8 cellular contexts compared by ENCODE assay signal in the genomic region with DNA sequence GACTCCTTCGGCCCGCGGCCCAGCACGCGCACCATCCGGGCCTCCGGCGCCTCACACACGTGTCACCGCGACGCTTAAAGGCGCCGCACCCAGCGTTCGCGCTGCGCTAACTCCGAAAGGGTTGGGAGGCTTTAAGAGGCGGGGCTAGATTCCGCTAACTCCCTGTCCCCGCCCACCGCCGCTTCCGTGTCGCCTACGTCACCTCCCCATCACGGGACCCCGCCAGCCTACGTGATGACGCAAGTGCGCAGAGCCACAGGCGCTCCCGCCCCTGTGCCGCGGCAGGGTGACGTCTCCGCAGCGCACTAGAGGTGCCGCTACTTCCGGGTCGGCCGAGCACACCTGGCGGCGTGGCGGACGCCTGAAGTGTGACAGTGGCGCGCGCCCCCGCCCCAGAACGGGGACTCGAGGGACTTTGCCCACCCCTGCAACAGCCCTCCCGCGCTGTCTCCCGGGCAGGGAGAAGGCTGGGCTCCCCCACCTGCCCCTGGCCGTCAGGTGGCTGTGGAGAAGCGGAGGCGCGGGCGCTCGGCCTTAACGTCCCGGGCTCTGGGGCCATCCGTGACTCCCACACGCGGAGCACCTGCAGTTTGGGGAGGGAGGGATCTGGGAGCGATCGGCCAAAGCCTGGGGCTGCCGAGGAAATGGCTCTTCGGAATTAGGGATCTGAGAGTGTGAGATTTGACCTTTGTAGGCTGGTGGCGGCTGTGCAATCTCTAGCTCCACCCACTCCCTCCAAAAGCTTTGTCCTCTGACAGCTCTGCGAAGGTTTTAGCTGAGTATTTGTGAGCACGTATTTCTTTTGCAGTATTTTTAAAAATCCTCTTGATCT. TPM values are rescaled to one million over a fixed set of nuclear protein-coding genes. Genes with fewer than 3 reads are reported as not detected.
DNase-seq lines count a peak whose midpoint lies in the region; ATAC-seq and TF ChIP-seq lines count a peak whose summit lies in the region.

A gene (minus strand): TSS at position 35 of the 832 bp plus-strand sequence. CDS start 4,451 bp downstream, outside the sequence.

- H3K27me3 Mint-ChIP-seq in HFFc6 (ENCODE audit: insufficient read depth), result peaks cover 2% of the 10 kb centered on the region
- peaks cover 8% of the 10 kb centered on the region for H3K27me3 Mint-ChIP-seq in activated naive CD4-positive, alpha-beta T cell treated with anti-CD3 and anti-CD28 coated beads, Interleukin-2, amount 10 ng/mL, durations not matched to agents 7 days and 5 days

- peak; percentile 94 for TF ChIP-seq EP300 in gastroesophageal sphincter (IDR thresholded peaks at IDR 0.05)

- peak within 1 kb of the TSS; percentile 96 for H3K9ac ChIP-seq in SK-N-MC (ENCODE audit: insufficient read length)

- H3K4me1 ChIP-seq in gastroesophageal sphincter, result peaks cover 0 to 41% (median 14%) of the 10 kb centered on the region in 3 donors

- H3K4me3 Mint-ChIP-seq in HFFc6, result peak within 1 kb of the TSS; percentile 97
- peak within 1 kb of the TSS; percentile 98 for H3K4me3 Mint-ChIP-seq in activated naive CD4-positive, alpha-beta T cell treated with anti-CD3 and anti-CD28 coated beads, Interleukin-2, amount 10 ng/mL, durations not matched to agents 7 days and 5 days

- TF ChIP-seq CTCF in HFFc6 (IDR thresholded peaks at IDR 0.05), result 0 out of 2 replicates have a peak, but pooled peaks have one; percentile 17
- no peak for TF ChIP-seq CTCF in NB4 (IDR thresholded peaks at IDR 0.05; ENCODE audit: low read depth, low read length)
- peak in 3 of 4 experiments; percentile 27 to 37 (median 35) for TF ChIP-seq CTCF in gastroesophageal sphincter (IDR thresholded peaks at IDR 0.05)

- peak; percentile 80 for DNase-seq in GM04503 (ENCODE audit: low read depth)
- DNase-seq in HFFc6, result peak; percentile 97
- peak; percentile 99 for DNase-seq in NB4 (ENCODE audit: low read depth)
- DNase-seq in SK-N-MC (ENCODE audit: low read depth, low spot score), result peak; percentile 94
- DNase-seq in activated naive CD4-positive, alpha-beta T cell treated with anti-CD3 and anti-CD28 coated beads, Interleukin-2, amount 10 ng/mL, durations not matched to agents 7 days and 5 days, result peak; percentile 100
- DNase-seq in non-pigmented ciliary epithelial cell (ENCODE audit: low read depth), result peak; percentile 91
- peak; percentile 100 for DNase-seq in superior temporal gyrus (ENCODE audit: extremely low spot score)

- H3K9me3 ChIP-seq in SK-N-MC (ENCODE audit: low read depth, low read length), result no peaks in the 10 kb centered on the region
- no peaks in the 10 kb centered on the region for H3K9me3 ChIP-seq in gastroesophageal sphincter

- CTCF ChIA-PET in activated naive CD4-positive, alpha-beta T cell treated with anti-CD3 and anti-CD28 coated beads, Interleukin-2, amount 10 ng/mL, durations not matched to agents 7 days and 5 days (lab: Charles Lee), result interaction anchor here (0.7 kb wide), 1 partner anchor 22 kb away, joined by 3 read pairs; no protein-coding TSS in a partner anchor

- no peaks in the 10 kb centered on the region for H3K9me3 Mint-ChIP-seq in HFFc6
- no peaks in the 10 kb centered on the region for H3K9me3 Mint-ChIP-seq in activated naive CD4-positive, alpha-beta T cell treated with anti-CD3 and anti-CD28 coated beads, Interleukin-2, amount 10 ng/mL, durations not matched to agents 7 days and 5 days

- peaks cover 18% of the 10 kb centered on the region for H3K36me3 Mint-ChIP-seq in HFFc6 (ENCODE audit: low read depth)
- H3K36me3 Mint-ChIP-seq in activated naive CD4-positive, alpha-beta T cell treated with anti-CD3 and anti-CD28 coated beads, Interleukin-2, amount 10 ng/mL, durations not matched to agents 7 days and 5 days, result peaks cover 21% of the 10 kb centered on the region

- H3K27me3 ChIP-seq in gastroesophageal sphincter, result no peaks in the 10 kb centered on the region

- H3K36me3 ChIP-seq in SK-N-MC (ENCODE audit: insufficient read depth, low read length), result peaks cover 19% of the 10 kb centered on the region
- peaks cover 0 to 25% of the 10 kb centered on the region in 2 donors for H3K36me3 ChIP-seq in gastroesophageal sphincter

- H3K4me3 ChIP-seq in NB4 (ENCODE audit: low read depth, low read length) (peak within 1 kb of the TSS; percentile 82), SK-N-MC (peak within 1 kb of the TSS; percentile 94), gastroesophageal sphincter (peak within 1 kb of the TSS; percentile 70 to 97)

- peak; percentile 96 for ATAC-seq in gastroesophageal sphincter

- H3K4me1 Mint-ChIP-seq in HFFc6 (ENCODE audit: low read depth), result peaks cover 61% of the 10 kb centered on the region
- peaks cover 50% of the 10 kb centered on the region for H3K4me1 Mint-ChIP-seq in activated naive CD4-positive, alpha-beta T cell treated with anti-CD3 and anti-CD28 coated beads, Interleukin-2, amount 10 ng/mL, durations not matched to agents 7 days and 5 days

- H3K27ac ChIP-seq in SK-N-MC (peak within 1 kb of the TSS; percentile 56), gastroesophageal sphincter (peak within 1 kb of the TSS; percentile 91 to 97 (median 96))

- 0% methylated on average over 3 to 7 of the region's 74 CpGs for WGBS in gastroesophageal sphincter (ENCODE audit: low coverage in 1 of 2), 2 donors

- peak within 1 kb of the TSS; percentile 94 for H3K27ac Mint-ChIP-seq in HFFc6
- peak within 1 kb of the TSS; percentile 99 for H3K27ac Mint-ChIP-seq in activated naive CD4-positive, alpha-beta T cell treated with anti-CD3 and anti-CD28 coated beads, Interleukin-2, amount 10 ng/mL, durations not matched to agents 7 days and 5 days

- TF ChIP-seq POLR2A in NB4 (IDR thresholded peaks at IDR 0.05; ENCODE audit: extremely low read depth, insufficient read length), result peak; percentile 83
- peak; percentile 86 to 90 for TF ChIP-seq POLR2A in gastroesophageal sphincter (IDR thresholded peaks at IDR 0.05)

RNA-seq across cellular contexts. Expression of the gene that starts here (rescaled TPM):
- 10 to 100 TPM; 43.6 to 50.3 (median 46.2) TPM for total RNA-seq in HFFc6 (2021; fragmentation: NEBNext Ultra II Directional; extraction: Animal tissue kit (Norgen Biotek cat#: 25700))
- total RNA-seq in gastroesophageal sphincter, result 10 to 100 TPM; 26.6 to 44.0 (median 34.6) TPM

Comparison
In these comparisons a context has a peak if more than half of its experiments do, and no peak if none do; other contexts are left out.
1. Peak in every context shown above with its lines: DNase-seq, ATAC-seq, H3K4me3 ChIP-seq and H3K27ac ChIP-seq.